Comparison of ENCODE assay signal across 19 cellular contexts in the genomic region with DNA sequence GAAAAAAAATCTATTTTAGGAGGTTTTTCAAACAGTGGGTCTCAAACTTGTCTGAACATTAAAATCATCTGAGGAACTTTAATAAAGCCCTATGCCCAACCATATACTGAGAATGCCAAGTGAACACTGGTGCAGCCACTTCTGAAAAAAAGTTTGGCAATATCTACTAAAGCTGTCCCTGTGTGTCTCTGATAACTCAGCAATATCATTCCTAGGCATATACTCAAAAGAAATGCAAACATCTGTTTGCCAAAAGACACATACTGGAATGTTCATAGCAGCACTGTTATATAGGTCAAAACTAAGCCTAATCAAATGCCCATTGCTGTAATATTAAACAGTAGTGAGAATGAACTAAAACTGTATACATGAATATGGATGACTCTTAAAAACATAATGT.
DNase-seq lines count a peak whose midpoint lies in the region; ATAC-seq, FAIRE-seq and TF ChIP-seq lines count a peak whose summit lies in the region.
"Had no signal": no experiment of that assay in that cellular context is flagged by ENCODE, and none has a peak within 500 bp of the region (broad histone marks: within the 10 kb centered on the region; RNA-seq: fewer than 3 reads in every experiment).

No MANE protein-coding gene starts in this region.

- no peak overlapping the region for H2AFZ ChIP-seq in HepG2 (ENCODE audit: low read length)

- DNase-seq in HCEC 1CT (peak; percentile 60), cardiac fibroblast (ENCODE audit: low read depth in 2 of 2) (peak; percentile 35 to 61), fibroblast of peridontal ligament (ENCODE audit: extremely low read depth) (peak; percentile 48), esophagus muscularis mucosa (ENCODE audit: extremely low spot score) (no peak), HepG2 (ENCODE audit: low spot score) (no peak)
- DNase-seq: AML-193; C1 segment of cervical spinal cord; CD8-positive, alpha-beta memory T cell; DMS53; Karpas-422; NCI-H1417 treated with DMSO at 0.1 percent for 48 hours; NCI-H187; NCI-H446; NCI-H526; OCI-M1 had no signal

- no peaks in the 10 kb centered on the region for H4K20me1 ChIP-seq in HepG2 (ENCODE audit: insufficient read depth, low read length)

- intact Hi-C loops in esophagus muscularis mucosa (cut with DNase I) = no loop called here
- intact Hi-C loops in HepG2 (cut with micrococcal nuclease; ENCODE audit: unreplicated experiment) = no loop called here

- ATAC-seq in esophagus mucosa = no peak
- no peak for ATAC-seq in GM18861 (IDR thresholded peaks at IDR 0.05; ENCODE audit: unreplicated experiment)
- ATAC-seq in HepG2 = no peak
- ATAC-seq: Right ventricle myocardium inferior had no signal

- H3K36me3 ChIP-seq in esophagus muscularis mucosa = no peaks in the 10 kb centered on the region
- no peaks in the 10 kb centered on the region for H3K36me3 ChIP-seq in HepG2 (replicated peaks in 1 of 2; ENCODE audit: control insufficient read depth in 1 of 2, insufficient read depth in 2 of 2, low read length in 2 of 2)
- H3K36me3 ChIP-seq: HAP-1 had no signal

- H3K27me3 ChIP-seq in esophagus muscularis mucosa (no peaks in the 10 kb centered on the region), HepG2 (ENCODE audit: control insufficient read depth in 1 of 2, insufficient read depth in 2 of 2, low read length in 2 of 2) (no peaks in the 10 kb centered on the region; a peak in 1 of 5 replicates)

- TF ChIP-seq POLR2A in esophagus muscularis mucosa (IDR thresholded peaks at IDR 0.05; ENCODE audit: low read depth) (no peak), HepG2 (IDR thresholded peaks at IDR 0.05; ENCODE audit: insufficient read depth in 1 of 2, low read depth in 2 of 2, low read length in 2 of 2) (no peak)

- H3K4me3 ChIP-seq in cardiac fibroblast (replicated peaks in 1 of 2; ENCODE audit: low read depth in 2 of 2, low read length in 2 of 2) = no peak overlapping the region
- no peak overlapping the region for H3K4me3 ChIP-seq in esophagus muscularis mucosa
- no peak overlapping the region for H3K4me3 ChIP-seq in HepG2 (replicated peaks in 1 of 3; ENCODE audit: insufficient read depth in 1 of 3, low read depth in 2 of 3, low read length in 3 of 3)
- H3K4me3 ChIP-seq: HAP-1 had no signal

- H3K9me3 ChIP-seq in esophagus muscularis mucosa (no peaks in the 10 kb centered on the region), HepG2 (ENCODE audit: low read length) (no peaks in the 10 kb centered on the region)
- H3K9me3 ChIP-seq: HAP-1 had no signal

- no peak overlapping the region for H3K9ac ChIP-seq in HepG2 (ENCODE audit: insufficient read depth, low read depth, low read length)

- H3K27ac ChIP-seq in esophagus muscularis mucosa (replicated peaks in 1 of 4) (no peak overlapping the region), HepG2 (ENCODE audit: extremely low read length, insufficient read depth, low read length) (no peak overlapping the region)

- no peak for TF ChIP-seq CTCF in cardiac fibroblast (IDR thresholded peaks at IDR 0.05; ENCODE audit: low read depth, low read length)
- TF ChIP-seq CTCF in esophagus muscularis mucosa (IDR thresholded peaks at IDR 0.05) = no peak
- TF ChIP-seq CTCF in HepG2 (CRISPR knock-in tag; IDR thresholded peaks at IDR 0.05) = no peak

- CTCF ChIA-PET in HepG2 (lab: Yijun Ruan, JAX; ENCODE audit: low intra/inter-chr PET ratio, low total read pairs) = no interaction called here

- POLR2A ChIA-PET in HepG2 (lab: Yijun Ruan, JAX) = no interaction called here

- no peak for TF ChIP-seq EP300 in esophagus muscularis mucosa (IDR thresholded peaks at IDR 0.05)
- TF ChIP-seq EP300 in HepG2 (IDR thresholded peaks at IDR 0.05; ENCODE audit: low read depth in 2 of 2, low read length in 2 of 2) = no peak
- no peak for TF ChIP-seq EP300 in HepG2 (CRISPR knock-in tag; IDR thresholded peaks at IDR 0.05; ENCODE audit: borderline replicate concordance)

- H3K4me1 ChIP-seq in esophagus muscularis mucosa (no peaks in the 10 kb centered on the region), HepG2 (ENCODE audit: insufficient read depth, low read length) (no peaks in the 10 kb centered on the region)
- H3K4me1 ChIP-seq: HAP-1 had no signal

- H3K79me2 ChIP-seq in HepG2 (ENCODE audit: insufficient read depth, low read length) = no peaks in the 10 kb centered on the region

- H3K4me2 ChIP-seq in HepG2 (ENCODE audit: low read depth, low read length) = no peak overlapping the region

- no peak for TF ChIP-seq RAD21 in HepG2 (CRISPR knock-in tag; IDR thresholded peaks at IDR 0.05)

- no peak for FAIRE-seq in HepG2 (lab: Jason Lieb, UNC)

- no TSS peak for BruUV-seq in HepG2 (replicated peaks; lab: Mats Ljungman, UMichigan)

- in situ Hi-C loops in HepG2 (cut with HindIII; ENCODE audit: extremely low pct_ligation_motif_present, low pct_unique_long_range_greater_than_20kb) = no loop called here

TF ChIP-seq in HepG2, 621 proteins besides CTCF, POLR2A, EP300 and RAD21:
- TF ChIP-seq ZNF234 (CRISPR knock-in tag; conservative IDR thresholded peaks at IDR 0.05) (no peak), KDM5B (CRISPR knock-in tag; IDR thresholded peaks at IDR 0.05; ENCODE audit: borderline replicate concordance) (no peak), ZNF781 (CRISPR knock-in tag; IDR thresholded peaks at IDR 0.05; ENCODE audit: borderline replicate concordance, not compliant biosample characterization) (no peak), REPIN1 (CRISPR knock-in tag; IDR thresholded peaks at IDR 0.05; ENCODE audit: borderline replicate concordance, low read depth) (no peak), MEF2D (CRISPR knock-in tag; IDR thresholded peaks at IDR 0.05) (no peak), ZNF564 (CRISPR knock-in tag; IDR thresholded peaks at IDR 0.05) (no peak), KAT2B (IDR thresholded peaks at IDR 0.05; ENCODE audit: borderline replicate concordance, low read depth, low read length) (no peak), CHD4 (IDR thresholded peaks at IDR 0.05; ENCODE audit: borderline replicate concordance, low read length) (no peak), ZNF530 (CRISPR knock-in tag; IDR thresholded peaks at IDR 0.05; ENCODE audit: low read depth) (no peak)
- TF ChIP-seq, protein P1, sequence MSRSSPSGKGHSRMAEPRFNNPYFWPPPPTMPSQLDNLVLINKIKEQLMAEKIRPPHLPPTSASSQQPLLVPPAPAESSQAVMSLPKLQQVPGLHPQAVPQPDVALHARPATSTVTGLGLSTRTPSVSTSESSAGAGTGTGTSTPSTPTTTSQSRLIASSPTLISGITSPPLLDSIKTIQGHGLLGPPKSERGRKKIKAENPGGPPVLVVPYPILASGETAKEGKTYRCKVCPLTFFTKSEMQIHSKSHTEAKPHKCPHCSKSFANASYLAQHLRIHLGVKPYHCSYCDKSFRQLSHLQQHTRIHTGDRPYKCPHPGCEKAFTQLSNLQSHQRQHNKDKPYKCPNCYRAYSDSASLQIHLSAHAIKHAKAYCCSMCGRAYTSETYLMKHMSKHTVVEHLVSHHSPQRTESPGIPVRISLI (CRISPR knock-in tag; IDR thresholded peaks at IDR 0.05; ENCODE audit: borderline replicate concordance) = no peak
- TF ChIP-seq, protein P2, sequence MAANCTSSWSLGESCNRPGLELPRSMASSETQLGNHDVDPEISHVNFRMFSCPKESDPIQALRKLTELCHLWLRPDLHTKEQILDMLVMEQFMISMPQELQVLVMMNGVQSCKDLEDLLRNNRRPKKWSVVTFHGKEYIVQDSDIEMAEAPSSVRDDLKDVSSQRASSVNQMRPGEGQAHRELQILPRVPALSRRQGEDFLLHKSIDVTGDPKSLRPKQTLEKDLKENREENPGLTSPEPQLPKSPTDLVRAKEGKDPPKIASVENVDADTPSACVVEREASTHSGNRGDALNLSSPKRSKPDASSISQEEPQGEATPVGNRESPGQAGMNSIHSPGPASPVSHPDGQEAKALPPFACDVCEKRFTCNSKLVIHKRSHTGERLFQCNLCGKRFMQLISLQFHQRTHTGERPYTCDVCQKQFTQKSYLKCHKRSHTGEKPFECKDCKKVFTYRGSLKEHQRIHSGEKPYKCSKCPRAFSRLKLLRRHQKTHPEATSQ (CRISPR knock-in tag; IDR thresholded peaks at IDR 0.05; ENCODE audit: borderline replicate concordance) = no peak
- TF ChIP-seq, protein P3, sequence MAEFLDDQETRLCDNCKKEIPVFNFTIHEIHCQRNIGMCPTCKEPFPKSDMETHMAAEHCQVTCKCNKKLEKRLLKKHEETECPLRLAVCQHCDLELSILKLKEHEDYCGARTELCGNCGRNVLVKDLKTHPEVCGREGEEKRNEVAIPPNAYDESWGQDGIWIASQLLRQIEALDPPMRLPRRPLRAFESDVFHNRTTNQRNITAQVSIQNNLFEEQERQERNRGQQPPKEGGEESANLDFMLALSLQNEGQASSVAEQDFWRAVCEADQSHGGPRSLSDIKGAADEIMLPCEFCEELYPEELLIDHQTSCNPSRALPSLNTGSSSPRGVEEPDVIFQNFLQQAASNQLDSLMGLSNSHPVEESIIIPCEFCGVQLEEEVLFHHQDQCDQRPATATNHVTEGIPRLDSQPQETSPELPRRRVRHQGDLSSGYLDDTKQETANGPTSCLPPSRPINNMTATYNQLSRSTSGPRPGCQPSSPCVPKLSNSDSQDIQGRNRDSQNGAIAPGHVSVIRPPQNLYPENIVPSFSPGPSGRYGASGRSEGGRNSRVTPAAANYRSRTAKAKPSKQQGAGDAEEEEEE (CRISPR knock-in tag; IDR thresholded peaks at IDR 0.05; ENCODE audit: borderline replicate concordance) = no peak

Comparison
In these comparisons a context has a peak if more than half of its experiments do, and no peak if none do; other contexts are left out.
1. DNase-seq: peak in HCEC 1CT (single experiment), cardiac fibroblast (2 of 2) and fibroblast of peridontal ligament (single experiment); none in esophagus muscularis mucosa (single experiment) and HepG2 (single experiment).